ENCODE assay signal across 7 cellular contexts in genomic region chr4:88609794-88610193, GRCh38. TPM values are rescaled to one million over a fixed set of nuclear protein-coding genes. Genes with fewer than 3 reads are reported as not detected.
DNase-seq lines count a peak whose midpoint lies in the region; ATAC-seq, FAIRE-seq and TF ChIP-seq lines count a peak whose summit lies in the region.
"Not testable (repeated sequence)": the region's sequence is repeated elsewhere in the genome, so short reads cannot be mapped to it uniquely, and the experiment has no call there.

No MANE protein-coding gene starts in this region.

- TF ChIP-seq POLR2A in GM12891 (IDR thresholded peaks at IDR 0.05; ENCODE audit: low read depth, low read length): not testable (repeated sequence)

- H3K4me1 ChIP-seq in left ventricle myocardium inferior (peaks cover 80% of the 10 kb centered on the region), psoas muscle (peaks cover 49% of the 10 kb centered on the region)

- peak; percentile 31 for FAIRE-seq in GM12891 (lab: Jason Lieb, UNC)

- not testable (repeated sequence) for H3K27ac Mint-ChIP-seq in activated CD4-positive, alpha-beta T cell treated with anti-CD3 and anti-CD28 coated beads, Interleukin-2, amount 10 ng/mL, durations not matched to agents 7 days and 5 days
- H3K27ac Mint-ChIP-seq in activated naive CD8-positive, alpha-beta T cell treated with anti-CD3 and anti-CD28 coated beads for 36 hours: peak overlapping the region; percentile 86
- peak overlapping the region; percentile 98 for H3K27ac Mint-ChIP-seq in endothelial cell (ENCODE audit: unreplicated experiment)
- peak overlapping the region; percentile 32 to 94 for H3K27ac Mint-ChIP-seq in stimulated activated naive CD8-positive, alpha-beta T cell treated with anti-CD3 and anti-CD28 coated beads, Interleukin-15, amount 100 ng/mL, for 72 hours

- intact Hi-C loops in left ventricle myocardium inferior (cut with micrococcal nuclease); psoas muscle (cut with DNase I): not testable (repeated sequence)

- H3K27me3 ChIP-seq in left ventricle myocardium inferior (ENCODE audit: low read depth); psoas muscle (ENCODE audit: insufficient read depth in 3 of 3, low read length in 2 of 3): not testable (repeated sequence)

- H3K4me3 ChIP-seq in left ventricle myocardium inferior, psoas muscle: not testable (repeated sequence)

- H3K4me1 Mint-ChIP-seq in activated CD4-positive, alpha-beta T cell treated with anti-CD3 and anti-CD28 coated beads, Interleukin-2, amount 10 ng/mL, durations not matched to agents 7 days and 5 days: peaks cover 75% of the 10 kb centered on the region
- H3K4me1 Mint-ChIP-seq in activated naive CD8-positive, alpha-beta T cell treated with anti-CD3 and anti-CD28 coated beads for 36 hours: peaks cover 68% of the 10 kb centered on the region
- H3K4me1 Mint-ChIP-seq in endothelial cell (ENCODE audit: unreplicated experiment): peaks cover 42% of the 10 kb centered on the region
- H3K4me1 Mint-ChIP-seq in stimulated activated naive CD8-positive, alpha-beta T cell treated with anti-CD3 and anti-CD28 coated beads, Interleukin-15, amount 100 ng/mL, for 72 hours: peaks cover 83% of the 10 kb centered on the region

- H3K27ac ChIP-seq in left ventricle myocardium inferior (replicated peaks) (peak overlapping the region; percentile 84), psoas muscle (peak overlapping the region; percentile 74)

- 97 to 99% (median 97%) methylated on average over 5 of the region's 5 CpGs for WGBS in psoas muscle, 3 donors

- DNase-seq in GM12891 (ENCODE audit: insufficient read length, low spot score); endothelial cell (ENCODE audit: low spot score); left ventricle myocardium inferior; psoas muscle: not testable (repeated sequence)
- peak; percentile 20 for DNase-seq in activated CD4-positive, alpha-beta T cell treated with anti-CD3 and anti-CD28 coated beads, Interleukin-2, amount 10 ng/mL, durations not matched to agents 7 days and 5 days
- DNase-seq in activated naive CD8-positive, alpha-beta T cell treated with anti-CD3 and anti-CD28 coated beads for 36 hours: peak; percentile 28
- DNase-seq in stimulated activated naive CD8-positive, alpha-beta T cell treated with anti-CD3 and anti-CD28 coated beads, Interleukin-15, amount 100 ng/mL, for 72 hours: peak; percentile 28 to 61

- H3K9me3 Mint-ChIP-seq in activated CD4-positive, alpha-beta T cell treated with anti-CD3 and anti-CD28 coated beads, Interleukin-2, amount 10 ng/mL, durations not matched to agents 7 days and 5 days: peaks cover 14% of the 10 kb centered on the region
- peaks cover 13% of the 10 kb centered on the region for H3K9me3 Mint-ChIP-seq in activated naive CD8-positive, alpha-beta T cell treated with anti-CD3 and anti-CD28 coated beads for 36 hours
- not testable (repeated sequence) for H3K9me3 Mint-ChIP-seq in endothelial cell (ENCODE audit: unreplicated experiment)
- peaks cover 11 to 15% of the 10 kb centered on the region in 2 donors for H3K9me3 Mint-ChIP-seq in stimulated activated naive CD8-positive, alpha-beta T cell treated with anti-CD3 and anti-CD28 coated beads, Interleukin-15, amount 100 ng/mL, for 72 hours

- H3K9me3 ChIP-seq in left ventricle myocardium inferior (replicated peaks); psoas muscle: not testable (repeated sequence)

- POLR2A ChIA-PET in activated CD4-positive, alpha-beta T cell treated with anti-CD3 and anti-CD28 coated beads, Interleukin-2, amount 10 ng/mL, durations not matched to agents 7 days and 5 days (lab: Charles Lee): not testable (repeated sequence)

- not testable (repeated sequence) for TF ChIP-seq CTCF in endothelial cell (IDR thresholded peaks at IDR 0.05; ENCODE audit: unreplicated experiment); left ventricle myocardium inferior (IDR thresholded peaks at IDR 0.05; ENCODE audit: borderline replicate concordance); psoas muscle (IDR thresholded peaks at IDR 0.05)

- CTCF ChIA-PET in activated CD4-positive, alpha-beta T cell treated with anti-CD3 and anti-CD28 coated beads, Interleukin-2, amount 10 ng/mL, durations not matched to agents 7 days and 5 days (lab: Charles Lee): interaction anchor here (1.4 to 2.7 kb wide), 2 partner anchors 11 to 50 kb away, joined by 3 to 12 read pairs; no protein-coding TSS in a partner anchor

- not testable (repeated sequence) for H3K27me3 Mint-ChIP-seq in activated CD4-positive, alpha-beta T cell treated with anti-CD3 and anti-CD28 coated beads, Interleukin-2, amount 10 ng/mL, durations not matched to agents 7 days and 5 days; activated naive CD8-positive, alpha-beta T cell treated with anti-CD3 and anti-CD28 coated beads for 36 hours; endothelial cell (ENCODE audit: unreplicated experiment); stimulated activated naive CD8-positive, alpha-beta T cell treated with anti-CD3 and anti-CD28 coated beads, Interleukin-15, amount 100 ng/mL, for 72 hours

- H3K4me3 Mint-ChIP-seq in activated CD4-positive, alpha-beta T cell treated with anti-CD3 and anti-CD28 coated beads, Interleukin-2, amount 10 ng/mL, durations not matched to agents 7 days and 5 days; activated naive CD8-positive, alpha-beta T cell treated with anti-CD3 and anti-CD28 coated beads for 36 hours; endothelial cell (ENCODE audit: unreplicated experiment): not testable (repeated sequence)
- peak overlapping the region; percentile 26 to 34 for H3K4me3 Mint-ChIP-seq in stimulated activated naive CD8-positive, alpha-beta T cell treated with anti-CD3 and anti-CD28 coated beads, Interleukin-15, amount 100 ng/mL, for 72 hours

- not testable (repeated sequence) for ATAC-seq in psoas muscle; stimulated activated naive CD8-positive, alpha-beta T cell treated with anti-CD3 and anti-CD28 coated beads, Interleukin-15, amount 100 ng/mL, for 72 hours

- peaks cover 71% of the 10 kb centered on the region for H3K36me3 Mint-ChIP-seq in activated CD4-positive, alpha-beta T cell treated with anti-CD3 and anti-CD28 coated beads, Interleukin-2, amount 10 ng/mL, durations not matched to agents 7 days and 5 days (ENCODE audit: low read depth)
- H3K36me3 Mint-ChIP-seq in activated naive CD8-positive, alpha-beta T cell treated with anti-CD3 and anti-CD28 coated beads for 36 hours: peaks cover 68% of the 10 kb centered on the region
- H3K36me3 Mint-ChIP-seq in endothelial cell (ENCODE audit: low read depth, unreplicated experiment): peaks cover 21% of the 10 kb centered on the region

- peaks cover 41% of the 10 kb centered on the region for H3K36me3 ChIP-seq in left ventricle myocardium inferior
- H3K36me3 ChIP-seq in psoas muscle (ENCODE audit: insufficient read depth in 1 of 2, low read depth in 1 of 2): peaks cover 7 to 33% of the 10 kb centered on the region in 2 donors

RNA-seq across cellular contexts. Expression of gene HERC3, which starts 17.5 kb away (rescaled TPM):
- 2.1 TPM for polyA plus RNA-seq in GM12891 (2012; ENCODE audit: low read depth, missing spikeins)
- total RNA-seq in activated CD4-positive, alpha-beta T cell treated with anti-CD3 and anti-CD28 coated beads, Interleukin-2, amount 10 ng/mL, durations not matched to agents 7 days and 5 days: 10 to 100 TPM; 28.1 to 33.3 TPM
- 10 to 100 TPM; 39.4 to 42.6 TPM for total RNA-seq in activated naive CD8-positive, alpha-beta T cell treated with anti-CD3 and anti-CD28 coated beads for 36 hours
- total RNA-seq in endothelial cell (ENCODE audit: unreplicated experiment): 8.0 TPM
- total RNA-seq in left ventricle myocardium inferior: 56.8 TPM
- 10 to 100 TPM; 17.7 to 35.8 (median 25.2) TPM for total RNA-seq in psoas muscle
- polyA plus RNA-seq in psoas muscle: 10 to 100 TPM in 1 of 3 donors, 1 to 10 TPM in 2; 9.5 to 20.4 (median 9.6) TPM
